14 cellular contexts compared by ENCODE assay signal in the genomic region with DNA sequence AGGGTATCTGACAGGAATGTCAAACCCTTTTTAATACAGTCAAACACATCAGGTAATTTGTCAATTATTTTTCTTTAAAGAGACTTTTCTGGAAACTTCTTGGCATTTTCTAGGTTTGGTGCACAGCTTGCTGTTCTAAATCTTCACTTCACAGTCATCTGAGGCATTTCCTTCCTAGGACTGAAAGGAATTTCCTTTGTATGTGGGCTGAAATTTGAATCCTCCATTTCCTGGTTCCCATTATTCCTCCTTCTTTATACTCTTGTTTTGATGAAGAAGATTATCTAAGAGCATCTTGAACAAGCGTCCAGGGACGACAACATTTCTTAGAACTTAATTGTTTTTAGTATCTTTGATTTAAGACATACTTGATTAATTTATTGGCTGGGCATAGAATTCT. TPM values are rescaled to one million over a fixed set of nuclear protein-coding genes. Genes with fewer than 3 reads are reported as not detected.
A peak's percentile ranks its signal among the peaks of the same experiment; 100 is the strongest.
DNase-seq lines count a peak whose midpoint lies in the region; ATAC-seq and TF ChIP-seq lines count a peak whose summit lies in the region.
"Had no signal": no experiment of that assay in that cellular context is flagged by ENCODE, and none has a peak within 500 bp of the region (broad histone marks: within the 10 kb centered on the region; RNA-seq: fewer than 3 reads in every experiment).

No MANE protein-coding gene starts in this region.

- no peaks in the 10 kb centered on the region for H3K27me3 Mint-ChIP-seq in nephron progenitor cell (ENCODE audit: low read depth, poor library complexity)
- H3K27me3 Mint-ChIP-seq: activated naive CD8-positive, alpha-beta T cell; stimulated activated memory B cell treated with anti-CD40 and anti-IgM and Interleukin-4, amounts not matched to agents 10 μg/mL and 1 μg/mL and 100 μg/mL, for 72 hours had no signal

- TF ChIP-seq EP300 in Ishikawa (IDR thresholded peaks at IDR 0.05; ENCODE audit: borderline replicate concordance) (no peak), esophagus muscularis mucosa (IDR thresholded peaks at IDR 0.05) (no peak), transverse colon (IDR thresholded peaks at IDR 0.05; ENCODE audit: low read depth) (no peak)

- WGBS in esophagus muscularis mucosa: 57% methylated on average over 2 of the region's 2 CpGs
- 41 to 71% methylated on average over 2 of the region's 2 CpGs for WGBS in transverse colon (ENCODE audit: low coverage in 1 of 2), 2 donors

- in situ Hi-C loops in transverse colon (cut with MboI; ENCODE audit: low pct_ligation_motif_present in 1 of 4, low pct_unique_long_range_greater_than_20kb in 1 of 4, low sequenced_read_pairs in 3 of 4): no loop called here

- H3K4me3 ChIP-seq in AG10803 (ENCODE audit: low read length) (no peak overlapping the region), esophagus muscularis mucosa (no peak overlapping the region), transverse colon (no peak overlapping the region)

- TF ChIP-seq CTCF in AG10803 (conservative IDR thresholded peaks at IDR 0.05; ENCODE audit: low read length) (no peak), esophagus muscularis mucosa (IDR thresholded peaks at IDR 0.05) (no peak), nephron progenitor cell (IDR thresholded peaks at IDR 0.05) (no peak), transverse colon (IDR thresholded peaks at IDR 0.05) (no peak)

- peak overlapping the region in 3 of 4 donors; percentile 36 to 60 (median 36) for H3K27ac ChIP-seq in esophagus muscularis mucosa (replicated peaks in 1 of 4)
- H3K27ac ChIP-seq in transverse colon: peak overlapping the region in 2 of 4 donors; percentile 31 to 50

- peaks cover 11 to 89% (median 77%) of the 10 kb centered on the region in 4 donors for H3K4me1 ChIP-seq in esophagus muscularis mucosa
- peaks cover 0 to 14% (median 6%) of the 10 kb centered on the region in 4 donors for H3K4me1 ChIP-seq in transverse colon

- H3K27ac Mint-ChIP-seq in nephron progenitor cell: peak overlapping the region; percentile 10
- H3K27ac Mint-ChIP-seq: activated naive CD8-positive, alpha-beta T cell; stimulated activated memory B cell treated with anti-CD40 and anti-IgM and Interleukin-4, amounts not matched to agents 10 μg/mL and 1 μg/mL and 100 μg/mL, for 72 hours had no signal

- DNase-seq in AG10803 (ENCODE audit: low read depth) (peak; percentile 64), esophagus muscularis mucosa (ENCODE audit: extremely low spot score) (no peak), nephron progenitor cell (no peak), T-helper 1 cell (no peak), transverse colon (no peak), left lobe of liver (ENCODE audit: low spot score) (no peak), dedifferentiated amniotic fluid mesenchymal stem cell (ENCODE audit: extremely low spot score) (no peak)
- DNase-seq: glutamatergic neuron; KBM-7; NCI-H82; stimulated activated CD4-positive, alpha-beta T cell treated with anti-CD3 and anti-CD28 coated beads, Interleukin-2, amount 100 ng/mL, for 48 hours had no signal

- ATAC-seq in left lobe of liver: no peak
- ATAC-seq: stimulated activated memory B cell treated with anti-CD40 and anti-IgM and Interleukin-4, amounts not matched to agents 10 μg/mL and 1 μg/mL and 100 μg/mL, for 72 hours had no signal

- intact Hi-C loops in esophagus muscularis mucosa (cut with DNase I) (no loop called here), transverse colon (cut with DNase I; ENCODE audit: low total_unique reads) (no loop called here)

- H3K9me3 ChIP-seq in esophagus muscularis mucosa (no peaks in the 10 kb centered on the region), transverse colon (no peaks in the 10 kb centered on the region)

- H3K36me3 ChIP-seq in esophagus muscularis mucosa (peaks cover 0 to 26% (median 8%) of the 10 kb centered on the region in 4 donors), transverse colon (no peaks in the 10 kb centered on the region)

- TF ChIP-seq POLR2A in esophagus muscularis mucosa (IDR thresholded peaks at IDR 0.05; ENCODE audit: low read depth) (no peak), transverse colon (IDR thresholded peaks at IDR 0.05) (no peak)

- no peak for TF ChIP-seq RAD21 in Ishikawa (IDR thresholded peaks at IDR 0.05; ENCODE audit: low read depth)

- peaks cover 4% of the 10 kb centered on the region for H3K4me1 Mint-ChIP-seq in nephron progenitor cell

- H3K4me3 Mint-ChIP-seq in nephron progenitor cell: no peak overlapping the region
- H3K4me3 Mint-ChIP-seq: activated naive CD8-positive, alpha-beta T cell; stimulated activated memory B cell treated with anti-CD40 and anti-IgM and Interleukin-4, amounts not matched to agents 10 μg/mL and 1 μg/mL and 100 μg/mL, for 72 hours had no signal

- no peaks in the 10 kb centered on the region for H3K27me3 ChIP-seq in esophagus muscularis mucosa
- no peaks in the 10 kb centered on the region for H3K27me3 ChIP-seq in transverse colon

- peaks cover 28% of the 10 kb centered on the region for H3K9me3 Mint-ChIP-seq in nephron progenitor cell

- H3K36me3 Mint-ChIP-seq in nephron progenitor cell (ENCODE audit: low read depth): peaks cover 29% of the 10 kb centered on the region
- H3K36me3 Mint-ChIP-seq: stimulated activated memory B cell treated with anti-CD40 and anti-IgM and Interleukin-4, amounts not matched to agents 10 μg/mL and 1 μg/mL and 100 μg/mL, for 72 hours had no signal

TF ChIP-seq in Ishikawa, 13 proteins besides CTCF, POLR2A, EP300 and RAD21:
- peak; percentile 49; the same call in 1 of the 2 replicates for TF ChIP-seq TEAD4 (IDR thresholded peaks at IDR 0.05)
- no peak for TF ChIP-seq CREB1 (IDR thresholded peaks at IDR 0.05; ENCODE audit: low read depth)

RNA-seq across cellular contexts. Expression of a gene that starts 24.9 kb away (rescaled TPM):
- 1,000 to 10,000 TPM; 2,057 to 3,140 (median 2,687) TPM for total RNA-seq in esophagus muscularis mucosa
- 100 to 1,000 TPM; 162 to 401 (median 226) TPM for total RNA-seq in transverse colon
- total RNA-seq in left lobe of liver: 145 TPM

Comparison
In these comparisons a context has a peak if more than half of its experiments do, and no peak if none do; other contexts are left out.
1. RNA of a gene that starts 24.9 kb away (total RNA-seq): 2,057 to 3,140 TPM in esophagus muscularis mucosa; 162 to 401 TPM in transverse colon and 145 TPM in left lobe of liver (single experiment); every median in the first group is over 4 times any median in the second.